Comparison of ENCODE assay signal across 10 cellular contexts in the genomic region with DNA sequence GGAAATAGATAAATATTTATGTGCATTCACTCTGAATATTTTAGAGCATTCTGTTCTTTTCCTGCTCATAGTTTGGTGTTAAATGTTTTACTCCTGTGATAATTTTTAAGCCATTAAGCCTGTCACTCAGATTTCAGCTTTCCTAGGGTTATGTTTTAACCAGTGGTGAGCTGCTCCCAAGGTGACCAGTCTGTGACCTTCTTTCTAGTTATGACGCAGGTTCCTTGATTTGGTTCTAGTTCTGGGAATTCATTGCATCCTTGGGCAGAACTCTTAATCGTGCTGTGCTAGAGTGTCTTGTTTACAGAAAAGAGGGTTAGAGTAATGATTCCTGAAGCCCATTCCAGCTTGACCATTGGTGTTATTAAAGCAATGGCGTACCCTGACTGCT. TPM values are rescaled to one million over a fixed set of nuclear protein-coding genes. Genes with fewer than 3 reads are reported as not detected.
DNase-seq lines count a peak whose midpoint lies in the region; ATAC-seq and TF ChIP-seq lines count a peak whose summit lies in the region.
"Had no signal": no experiment of that assay in that cellular context is flagged by ENCODE, and none has a peak within 500 bp of the region (broad histone marks: within the 10 kb centered on the region; RNA-seq: fewer than 3 reads in every experiment).

No MANE protein-coding gene starts in this region.

- no peak overlapping the region for H3K4ac ChIP-seq in mesenchymal stem cell (ENCODE audit: low read depth in 1 of 2, low read length in 2 of 2)

- H3K23ac ChIP-seq in mesenchymal stem cell (ENCODE audit: low read length in 2 of 2), result no peak overlapping the region

- peak overlapping the region; percentile 89 for H2AK5ac ChIP-seq in mesenchymal stem cell (ENCODE audit: low read length, severe bottlenecking)

- no peaks in the 10 kb centered on the region for H3K9me3 ChIP-seq in heart right ventricle
- no peaks in the 10 kb centered on the region for H3K9me3 ChIP-seq in mesenchymal stem cell (ENCODE audit: control insufficient read depth, low read length)
- no peaks in the 10 kb centered on the region for H3K9me3 ChIP-seq in uterus

- H3K14ac ChIP-seq in mesenchymal stem cell (ENCODE audit: low read length in 2 of 2), result no peak overlapping the region

- DNase-seq in heart right ventricle, result no peak
- DNase-seq in Right ventricle myocardium superior, result no peak
- DNase-seq in cerebellar cortex (ENCODE audit: low spot score), result peak; percentile 24
- peak; percentile 54 for DNase-seq in mesenchymal stem cell
- DNase-seq in uterus, result no peak
- no peak for DNase-seq in 8988T
- DNase-seq: SIG-M5 had no signal

- H3K4me1 ChIP-seq in heart right ventricle (peaks cover 1 to 57% (median 39%) of the 10 kb centered on the region in 9 donors), mesenchymal stem cell (ENCODE audit: control insufficient read depth, insufficient read depth, low read depth, low read length) (peaks cover 5% of the 10 kb centered on the region), uterus (peaks cover 0 to 10% of the 10 kb centered on the region in 2 donors)

- TF ChIP-seq POLR2A in uterus (IDR thresholded peaks at IDR 0.05), result no peak
- no peak for TF ChIP-seq POLR2A in GM18505 (IDR thresholded peaks at IDR 0.05; ENCODE audit: borderline replicate concordance, extremely low read depth, insufficient read depth, insufficient read length)

- H3K79me1 ChIP-seq in mesenchymal stem cell (replicated peaks; ENCODE audit: low read length, poor library complexity, severe bottlenecking), result peaks cover 11% of the 10 kb centered on the region

- no peak overlapping the region for H2AFZ ChIP-seq in mesenchymal stem cell (ENCODE audit: low read depth, low read length)

- H3K4me3 ChIP-seq in heart right ventricle (peak overlapping the region; percentile 64 to 93 (median 83)), mesenchymal stem cell (ENCODE audit: insufficient read depth in 1 of 2, low read depth in 1 of 2, low read length in 2 of 2) (peak overlapping the region in 1 of 2 experiments; percentile 96), uterus (peak overlapping the region; percentile 84 to 91)

- H2BK5ac ChIP-seq in mesenchymal stem cell (ENCODE audit: low read depth, low read length, poor library complexity, severe bottlenecking), result no peak overlapping the region

- intact Hi-C loops in heart right ventricle (cut with DNase I) (loop anchor here in 4 of 10 donors (5.0 to 10.0 kb wide), 3 partner anchors 147 to 510 kb away; partner anchors contain the start of gene YBX3 (in 4 of the 4)), Right ventricle myocardium superior (cut with DNase I) (loop anchor here (10.0 kb wide), 2 partner anchors 150 to 510 kb away; partner anchors contain the start of gene YBX3), uterus (cut with DNase I; ENCODE audit: low total_unique reads) (loop anchor here (10.0 kb wide), 1 partner anchor 150 kb away; no protein-coding TSS in a partner anchor)

- no peak overlapping the region for H2BK15ac ChIP-seq in mesenchymal stem cell (ENCODE audit: low read depth, poor library complexity, severe bottlenecking)

- H2BK12ac ChIP-seq in mesenchymal stem cell (ENCODE audit: low read length in 2 of 2), result no peak overlapping the region

- ATAC-seq in heart right ventricle (peak in 1 of 8 donors; percentile 8), Right ventricle myocardium superior (ENCODE audit: poor library complexity) (no peak), GM18505 (IDR thresholded peaks at IDR 0.05; ENCODE audit: unreplicated experiment) (no peak), GM18519 (IDR thresholded peaks at IDR 0.05; ENCODE audit: low FRiP score, unreplicated experiment) (no peak)

- no peak overlapping the region for H4K8ac ChIP-seq in mesenchymal stem cell (ENCODE audit: low read length)

- no peak for TF ChIP-seq CTCF in heart right ventricle (IDR thresholded peaks at IDR 0.05)
- TF ChIP-seq CTCF in uterus (IDR thresholded peaks at IDR 0.05), result no peak

- H3K9ac ChIP-seq in mesenchymal stem cell (ENCODE audit: low read length), result peak overlapping the region; percentile 100

- no peak overlapping the region for H4K91ac ChIP-seq in mesenchymal stem cell (ENCODE audit: low read length)

- H3K27me3 ChIP-seq in heart right ventricle, result no peaks in the 10 kb centered on the region
- no peaks in the 10 kb centered on the region for H3K27me3 ChIP-seq in mesenchymal stem cell (ENCODE audit: control insufficient read depth in 1 of 2, insufficient read depth in 1 of 2, low read length in 2 of 2)
- H3K27me3 ChIP-seq in uterus, result no peaks in the 10 kb centered on the region

- peak overlapping the region; percentile 95 to 100 (median 99) for H3K27ac ChIP-seq in heart right ventricle
- peak overlapping the region; percentile 98 for H3K27ac ChIP-seq in mesenchymal stem cell (ENCODE audit: low read length, poor library complexity, severe bottlenecking)
- H3K27ac ChIP-seq in uterus, result peak overlapping the region; percentile 100

- peak overlapping the region in 1 of 2 experiments; percentile 49 for H3K18ac ChIP-seq in mesenchymal stem cell (ENCODE audit: low read depth in 1 of 2, low read length in 2 of 2)

- H3K4me2 ChIP-seq in mesenchymal stem cell (ENCODE audit: low read length, poor library complexity, severe bottlenecking), result peak overlapping the region; percentile 76

- peaks cover 0 to 41% (median 21%) of the 10 kb centered on the region in 9 donors for H3K36me3 ChIP-seq in heart right ventricle
- H3K36me3 ChIP-seq in mesenchymal stem cell (ENCODE audit: control insufficient read depth in 1 of 2, insufficient read depth in 2 of 2, low read depth in 1 of 2, low read length in 2 of 2), result peaks cover 11 to 19% of the 10 kb centered on the region in 2 experiments
- H3K36me3 ChIP-seq in uterus, result no peaks in the 10 kb centered on the region

- 42 to 52% methylated on average over 3 of the region's 3 CpGs for WGBS in heart right ventricle, 2 donors
- WGBS in mesenchymal stem cell, result 63% methylated on average over 2 of the region's 3 CpGs

- H2BK120ac ChIP-seq in mesenchymal stem cell (ENCODE audit: low read depth, low read length), result no peak overlapping the region

RNA-seq across cellular contexts. Expression of gene GABARAPL1, which starts 2.2 kb away (rescaled TPM):
- total RNA-seq in heart right ventricle (100 to 1,000 TPM; 285 to 512 (median 413) TPM), Right ventricle myocardium superior (278 TPM), uterus (100 to 1,000 TPM in 1 of 4 donors, 10 to 100 TPM in 3; 42.9 to 216 (median 62.7) TPM)
- polyA plus RNA-seq in heart right ventricle, result 100 to 1,000 TPM; 111 to 177 TPM
- 86.8 TPM for polyA plus RNA-seq in mesenchymal stem cell (2013, experiment 1 of 2)
- polyA plus RNA-seq in mesenchymal stem cell (2013, experiment 2 of 2), result 86.2 TPM

RNA-seq across cellular contexts. Expression of gene TMEM52B, which starts 36.0 kb away (rescaled TPM):
- total RNA-seq in heart right ventricle (not detected), Right ventricle myocardium superior (not detected), uterus (not detected)
- under 1 TPM in 1 of 2 donors, not detected in 1; 0.03 TPM for polyA plus RNA-seq in heart right ventricle
- polyA plus RNA-seq in mesenchymal stem cell (2013, experiment 1 of 2), result 5.3 TPM
- polyA plus RNA-seq in mesenchymal stem cell (2013, experiment 2 of 2), result 6.4 TPM
- total RNA-seq: lower leg skin had no signal

RNA-seq across cellular contexts. Expression of gene OLR1, which starts 42.9 kb away (rescaled TPM):
- total RNA-seq in heart right ventricle (1 to 10 TPM in 2 of 10 donors, under 1 TPM in 7, not detected in 1; 0.26 to 2.2 (median 0.49) TPM), Right ventricle myocardium superior (0.35 TPM), uterus (under 1 TPM in 1 of 4 donors, not detected in 3; 0.41 TPM)
- polyA plus RNA-seq in heart right ventricle, result under 1 TPM in 1 of 2 donors, not detected in 1; 0.07 TPM
- polyA plus RNA-seq in mesenchymal stem cell (2013, experiment 1 of 2), result 39.3 TPM
- 41.5 TPM for polyA plus RNA-seq in mesenchymal stem cell (2013, experiment 2 of 2)
- total RNA-seq: lower leg skin had no signal

Comparison
In these comparisons a context has a peak if more than half of its experiments do, and no peak if none do; other contexts are left out.
1. DNase-seq: peak in cerebellar cortex (single experiment) and mesenchymal stem cell (single experiment); none in heart right ventricle (0 of 2), Right ventricle myocardium superior (single experiment), uterus (0 of 2) and 8988T (single experiment).
2. Peak in every context shown above with its lines, with median percentiles within 50 percentile points of each other: H3K27ac ChIP-seq.